32 cellular contexts compared by ENCODE assay signal in genomic region chr3:157046520-157046919, GRCh38.
DNase-seq lines count a peak whose midpoint lies in the region; ATAC-seq and TF ChIP-seq lines count a peak whose summit lies in the region.
"Had no signal": no experiment of that assay in that cellular context is flagged by ENCODE, and none has a peak within 500 bp of the region (broad histone marks: within the 10 kb centered on the region; RNA-seq: fewer than 3 reads in every experiment).

No MANE protein-coding gene starts in this region.

- no peaks in the 10 kb centered on the region for H3K27me3 Mint-ChIP-seq in stimulated activated naive B cell treated with anti-CD40 and anti-IgM and Interleukin-4, amounts not matched to agents 10 μg/mL and 1 μg/mL and 100 μg/mL, for 72 hours
- H3K27me3 Mint-ChIP-seq in nephron progenitor cell (ENCODE audit: low read depth, poor library complexity), result peaks cover 5% of the 10 kb centered on the region
- H3K27me3 Mint-ChIP-seq: type B pancreatic cell had no signal

- H3K4me1 ChIP-seq in MM.1S (ENCODE audit: low read length), result peaks cover 27% of the 10 kb centered on the region
- H3K4me1 ChIP-seq: body of pancreas, left ventricle myocardium inferior, pancreas, Peyer's patch, SJSA1 had no signal

- no peaks in the 10 kb centered on the region for H3K79me2 ChIP-seq in MM.1S (ENCODE audit: low read length)

- H3K36me3 ChIP-seq in MM.1S (replicated peaks; ENCODE audit: insufficient read depth, low read length), result no peaks in the 10 kb centered on the region
- H3K36me3 ChIP-seq: left ventricle myocardium inferior, pancreas, Peyer's patch, SJSA1 had no signal

- peak overlapping the region; percentile 59 for H3K4me2 ChIP-seq in MM.1S (ENCODE audit: low read depth, low read length)

- peaks cover 9% of the 10 kb centered on the region; the same call in 1 of the 2 replicates for H3F3A ChIP-seq in MM.1S (ENCODE audit: insufficient read depth, low read length)

- peak overlapping the region; percentile 1; the same call in 1 of the 2 replicates for H3K4me3 ChIP-seq in MM.1S (ENCODE audit: low read length)
- H3K4me3 ChIP-seq in foreskin fibroblast (ENCODE audit: low read depth in 1 of 2, low read length in 2 of 2), result no peak overlapping the region
- H3K4me3 ChIP-seq: body of pancreas, pancreas, Peyer's patch, SJSA1 had no signal

- no peaks in the 10 kb centered on the region for H3K27me3 ChIP-seq in MM.1S (replicated peaks; ENCODE audit: insufficient read depth, low read length)
- H3K27me3 ChIP-seq: body of pancreas, pancreas, Peyer's patch had no signal

- H3K4me3 Mint-ChIP-seq in stimulated activated naive B cell treated with anti-CD40 and anti-IgM and Interleukin-4, amounts not matched to agents 10 μg/mL and 1 μg/mL and 100 μg/mL, for 72 hours, result no peak overlapping the region
- no peak overlapping the region for H3K4me3 Mint-ChIP-seq in nephron progenitor cell
- H3K4me3 Mint-ChIP-seq: activated naive CD8-positive, alpha-beta T cell treated with anti-CD3 and anti-CD28 coated beads, Interleukin-2, amount 10 ng/mL, durations not matched to agents 7 days and 5 days; CD8-positive, alpha-beta memory T cell; nephron; T-helper 1 cell treated with Interleukin-12 subunit alpha and Interleukin-12 subunit beta and Interleukin-4 antibody, amounts not matched to agents 30 μg/mL and 1 μg/mL, for 36 hours; type B pancreatic cell had no signal

- H3K9me3 Mint-ChIP-seq in stimulated activated naive B cell treated with anti-CD40 and anti-IgM and Interleukin-4, amounts not matched to agents 10 μg/mL and 1 μg/mL and 100 μg/mL, for 72 hours, result peaks cover 0 to 3% of the 10 kb centered on the region in 2 donors
- no peaks in the 10 kb centered on the region for H3K9me3 Mint-ChIP-seq in nephron progenitor cell
- H3K9me3 Mint-ChIP-seq: activated T-helper 2 cell treated with anti-CD3 and anti-CD28 coated beads, Interferon-gamma antibody, Interleukin-2, Interleukin-4, amounts not matched to agents 10 μg/mL and 5 μg/mL and 100 μg/mL, durations not matched to agents 14 hours and 24 hours and 36 hours; CD8-positive, alpha-beta memory T cell; nephron; T-helper 1 cell treated with Interleukin-12 subunit alpha and Interleukin-12 subunit beta and Interleukin-4 antibody, amounts not matched to agents 30 μg/mL and 1 μg/mL, for 36 hours; type B pancreatic cell had no signal

- DNase-seq in NOMO-1 treated with DMSO at 0.1 percent for 48 hours (lab: John Stamatoyannopoulos, UW; ENCODE audit: unreplicated experiment), result peak; percentile 9
- no peak for DNase-seq in NOMO-1 treated with dmso at 0.1 percent for 144 hours (lab: John Stamatoyannopoulos, UW; ENCODE audit: unreplicated experiment)
- DNase-seq in MM.1S, result peak; percentile 49
- no peak for DNase-seq in stimulated activated naive B cell treated with anti-CD40 and anti-IgM and Interleukin-4, amounts not matched to agents 10 μg/mL and 1 μg/mL and 100 μg/mL, for 72 hours
- no peak for DNase-seq in foreskin fibroblast
- no peak for DNase-seq in NCI-H748 (lab: John Stamatoyannopoulos, UW; ENCODE audit: unreplicated experiment)
- DNase-seq in nephron progenitor cell, result no peak
- DNase-seq: activated CD4-positive, alpha-beta T cell treated with anti-CD3 and anti-CD28 coated beads for 48 hours; activated naive CD8-positive, alpha-beta T cell treated with anti-CD3 and anti-CD28 coated beads, Interleukin-2, amount 10 ng/mL, durations not matched to agents 7 days and 5 days; body of pancreas; CD8-positive, alpha-beta memory T cell; DMS79 treated with DMSO at 0.1 percent for 48 hours; effector CD4-positive, alpha-beta T cell; erythroblast; foreskin melanocyte; H7; hippocampal formation; left ventricle myocardium inferior; midbrain; NCI-H187 treated with DMSO at 0.1 percent for 48 hours; NCI-H226; pancreas; Peyer's patch; right cardiac atrium; stimulated activated CD4-positive, alpha-beta T cell treated with anti-CD3 and anti-CD28 coated beads, Interleukin-12 subunit alpha, Interleukin-12 subunit beta, amount 100 ng/mL, for 4 hours had no signal

- ATAC-seq in GM21786 (IDR thresholded peaks at IDR 0.05; ENCODE audit: unreplicated experiment), result peak; percentile 75
- no peak for ATAC-seq in stimulated activated naive B cell treated with anti-CD40 and anti-IgM and Interleukin-4, amounts not matched to agents 10 μg/mL and 1 μg/mL and 100 μg/mL, for 72 hours (replicated peaks)
- ATAC-seq: body of pancreas, pancreas, right cardiac atrium had no signal

- peaks cover 2 to 12% of the 10 kb centered on the region in 2 donors for H3K4me1 Mint-ChIP-seq in stimulated activated naive B cell treated with anti-CD40 and anti-IgM and Interleukin-4, amounts not matched to agents 10 μg/mL and 1 μg/mL and 100 μg/mL, for 72 hours
- H3K4me1 Mint-ChIP-seq in nephron progenitor cell, result peaks cover 5% of the 10 kb centered on the region
- H3K4me1 Mint-ChIP-seq: activated naive CD8-positive, alpha-beta T cell treated with anti-CD3 and anti-CD28 coated beads, Interleukin-2, amount 10 ng/mL, durations not matched to agents 7 days and 5 days; CD8-positive, alpha-beta memory T cell had no signal

- H3K36me3 Mint-ChIP-seq in stimulated activated naive B cell treated with anti-CD40 and anti-IgM and Interleukin-4, amounts not matched to agents 10 μg/mL and 1 μg/mL and 100 μg/mL, for 72 hours, result no peaks in the 10 kb centered on the region
- H3K36me3 Mint-ChIP-seq in nephron progenitor cell (ENCODE audit: low read depth), result no peaks in the 10 kb centered on the region
- H3K36me3 Mint-ChIP-seq: activated naive CD8-positive, alpha-beta T cell treated with anti-CD3 and anti-CD28 coated beads, Interleukin-2, amount 10 ng/mL, durations not matched to agents 7 days and 5 days; CD8-positive, alpha-beta memory T cell; type B pancreatic cell had no signal

- H3K9me2 ChIP-seq in MM.1S (replicated peaks; ENCODE audit: insufficient read depth, low read length), result no peaks in the 10 kb centered on the region

- H3K9me3 ChIP-seq in MM.1S (replicated peaks; ENCODE audit: insufficient read depth, low read length), result no peaks in the 10 kb centered on the region
- H3K9me3 ChIP-seq: body of pancreas, left ventricle myocardium inferior, pancreas, Peyer's patch, SJSA1 had no signal

- no peak overlapping the region for H3K9ac ChIP-seq in MM.1S (ENCODE audit: low read length)

- peak overlapping the region; percentile 27; the same call in 1 of the 2 replicates for H3K27ac ChIP-seq in MM.1S (ENCODE audit: low read length)
- H3K27ac ChIP-seq: 22Rv1, body of pancreas, left ventricle myocardium inferior, pancreas, Peyer's patch, SJSA1 had no signal

- H4K20me1 ChIP-seq in MM.1S (ENCODE audit: insufficient read depth, low read length), result no peaks in the 10 kb centered on the region

- peak overlapping the region; percentile 42 for H3K27ac Mint-ChIP-seq in stimulated activated naive B cell treated with anti-CD40 and anti-IgM and Interleukin-4, amounts not matched to agents 10 μg/mL and 1 μg/mL and 100 μg/mL, for 72 hours
- no peak overlapping the region for H3K27ac Mint-ChIP-seq in nephron progenitor cell
- H3K27ac Mint-ChIP-seq: activated naive CD8-positive, alpha-beta T cell treated with anti-CD3 and anti-CD28 coated beads, Interleukin-2, amount 10 ng/mL, durations not matched to agents 7 days and 5 days; activated T-helper 2 cell treated with anti-CD3 and anti-CD28 coated beads, Interferon-gamma antibody, Interleukin-2, Interleukin-4, amounts not matched to agents 10 μg/mL and 5 μg/mL and 100 μg/mL, durations not matched to agents 14 hours and 24 hours and 36 hours; CD8-positive, alpha-beta memory T cell; T-helper 1 cell treated with Interleukin-12 subunit alpha and Interleukin-12 subunit beta and Interleukin-4 antibody, amounts not matched to agents 30 μg/mL and 1 μg/mL, for 36 hours; type B pancreatic cell had no signal

- peak overlapping the region; percentile 40 for H2AFZ ChIP-seq in MM.1S (ENCODE audit: low read length)

- TF ChIP-seq CTCF in MM.1S (IDR thresholded peaks at IDR 0.05; ENCODE audit: low read length) (no peak), foreskin fibroblast (IDR thresholded peaks at IDR 0.05; ENCODE audit: low read depth, low read length) (no peak), nephron progenitor cell (IDR thresholded peaks at IDR 0.05) (no peak)

Comparison
In these comparisons a context has a peak if more than half of its experiments do, and no peak if none do; other contexts are left out.
1. DNase-seq: peak in NOMO-1 treated with DMSO at 0.1 percent for 48 hours (single experiment) and MM.1S (single experiment); none in NOMO-1 treated with dmso at 0.1 percent for 144 hours (single experiment), stimulated activated naive B cell treated with anti-CD40 and anti-IgM and Interleukin-4, amounts not matched to agents 10 μg/mL and 1 μg/mL and 100 μg/mL, for 72 hours (single experiment), foreskin fibroblast (0 of 2), NCI-H748 (single experiment) and nephron progenitor cell (single experiment).